ENCODE assay signal across 1 cellular context in the genomic region with DNA sequence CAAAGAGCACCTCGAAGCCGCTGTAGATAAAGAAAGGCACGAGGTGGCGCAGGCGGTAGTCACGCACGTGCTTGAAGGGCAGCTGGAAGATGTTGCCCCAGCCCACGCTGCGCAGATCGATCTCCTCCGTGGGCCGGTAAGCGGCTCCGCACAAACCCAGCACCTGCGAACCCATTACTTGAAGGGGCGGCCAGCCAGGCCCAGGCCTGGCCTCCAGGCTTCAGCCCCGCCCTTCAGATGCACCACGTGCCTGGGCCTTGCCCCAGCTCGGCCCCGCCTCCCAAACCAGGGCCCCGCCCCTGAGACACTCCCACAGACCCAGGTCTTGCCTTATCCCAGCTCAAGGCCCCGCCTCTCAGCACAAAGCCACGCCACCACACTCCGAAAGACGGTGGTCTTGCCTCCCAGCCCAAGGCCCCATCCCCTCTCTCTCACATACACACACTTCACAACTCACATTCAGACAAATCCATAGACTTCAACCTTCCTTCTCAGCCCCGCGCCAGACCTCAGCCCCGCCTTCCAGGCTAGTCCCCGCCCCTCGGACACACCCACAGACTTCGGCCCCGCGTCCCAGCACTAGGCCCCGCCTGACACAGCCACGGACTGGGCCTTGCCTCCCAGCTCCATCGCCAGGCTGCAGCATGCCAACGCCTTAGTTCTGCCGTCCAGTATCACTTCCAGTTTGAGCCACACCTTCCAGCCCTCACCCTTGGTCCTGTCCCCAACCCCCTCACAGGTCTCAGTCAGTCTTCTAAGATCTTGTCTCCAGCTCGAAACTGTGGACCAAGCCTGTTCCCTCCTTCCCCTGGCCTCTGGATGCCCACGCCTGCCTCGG.
TF ChIP-seq lines count a peak whose summit lies in the region.

No MANE protein-coding gene starts in this region.

TF ChIP-seq in K562, 482 proteins besides CTCF, POLR2A, EP300 and RAD21 (continued from another document and continues in another):
- TF ChIP-seq E2F5 (CRISPR knock-in tag; IDR thresholded peaks at IDR 0.05) (peak; percentile 22; the same call in 1 of the 2 replicates), ZNF77 (CRISPR knock-in tag; IDR thresholded peaks at IDR 0.05) (no peak), RBM15 (IDR thresholded peaks at IDR 0.05; ENCODE audit: insufficient read depth, low read length) (no peak), ZNF184 (CRISPR knock-in tag; IDR thresholded peaks at IDR 0.05) (no peak), ZFP1 (CRISPR knock-in tag; IDR thresholded peaks at IDR 0.05) (no peak), CREB1 (IDR thresholded peaks at IDR 0.05) (no peak), CREB1 (CRISPR knock-in tag; IDR thresholded peaks at IDR 0.05) (peak; percentile 36; the same call in 1 of the 2 replicates), ARID1B (IDR thresholded peaks at IDR 0.05) (peak; percentile 24; the same call in 1 of the 2 replicates), ZNF263 (CRISPR knock-in tag; IDR thresholded peaks at IDR 0.05; ENCODE audit: borderline replicate concordance) (0 out of 2 replicates have a peak, but pooled peaks have one; percentile 28), NRF1 (conservative IDR thresholded peaks at IDR 0.05 in 1 of 2, IDR thresholded peaks at IDR 0.05 in 1 of 2) (peak; percentile 58 to 69), SMARCE1 (IDR thresholded peaks at IDR 0.05) (0 out of 2 replicates have a peak, but pooled peaks have one; percentile 45), ETS1 (conservative IDR thresholded peaks at IDR 0.05; ENCODE audit: control insufficient read depth, low read depth, low read length) (0 out of 2 replicates have a peak, but pooled peaks have one; percentile 23), MAZ (CRISPR knock-in tag; conservative IDR thresholded peaks at IDR 0.05 in 1 of 2, IDR thresholded peaks at IDR 0.05 in 1 of 2) (peak; percentile 69 to 82; a peak in 3 of 4 replicates), TSC22D4 (tag; IDR thresholded peaks at IDR 0.05) (no peak), JUN (IDR thresholded peaks at IDR 0.05; ENCODE audit: borderline replicate concordance, low read depth, low read length) (no peak), JUN (CRISPR knock-in tag; IDR thresholded peaks at IDR 0.05; ENCODE audit: borderline replicate concordance) (0 out of 2 replicates have a peak, but pooled peaks have one; percentile 57), SUPT5H (IDR thresholded peaks at IDR 0.05) (peak; percentile 56), SRSF1 (IDR thresholded peaks at IDR 0.05; ENCODE audit: low read depth, low read length) (no peak), USF1 (CRISPR knock-in tag; IDR thresholded peaks at IDR 0.05) (peak; percentile 98), MTA1 (IDR thresholded peaks at IDR 0.05; ENCODE audit: borderline replicate concordance) (no peak), ZNF311 (CRISPR knock-in tag; IDR thresholded peaks at IDR 0.05) (no peak), ZNF511 (CRISPR knock-in tag; IDR thresholded peaks at IDR 0.05) (0 out of 2 replicates have a peak, but pooled peaks have one; percentile 72), THRB (CRISPR knock-in tag; conservative IDR thresholded peaks at IDR 0.05) (peak; percentile 76; the same call in 1 of the 2 replicates), CHAMP1 (IDR thresholded peaks at IDR 0.05) (no peak), ATF7 (IDR thresholded peaks at IDR 0.05) (peak; percentile 61; the same call in 1 of the 2 replicates), E2F6 (IDR thresholded peaks at IDR 0.05; ENCODE audit: borderline replicate concordance in 1 of 2, extremely low read depth in 1 of 2, insufficient read depth in 1 of 2, insufficient read length in 1 of 2, low read depth in 1 of 2, low read length in 1 of 2, poor library complexity in 1 of 2, severe bottlenecking in 1 of 2) (peak; percentile 90 to 91), EWSR1 (IDR thresholded peaks at IDR 0.05; ENCODE audit: borderline replicate concordance, low read depth, partially characterized antibody) (no peak), NR1H2 (CRISPR knock-in tag; IDR thresholded peaks at IDR 0.05) (0 out of 2 replicates have a peak, but pooled peaks have one; percentile 52), EP400 (IDR thresholded peaks at IDR 0.05) (peak; percentile 30; the same call in 1 of the 2 replicates), POLR2G (IDR thresholded peaks at IDR 0.05; ENCODE audit: low read depth, low read length) (peak; percentile 47; the same call in 1 of the 2 replicates), MBD2 (IDR thresholded peaks at IDR 0.05; ENCODE audit: borderline replicate concordance, low read depth) (0 out of 2 replicates have a peak, but pooled peaks have one; percentile 39)
- TF ChIP-seq, protein P1, sequence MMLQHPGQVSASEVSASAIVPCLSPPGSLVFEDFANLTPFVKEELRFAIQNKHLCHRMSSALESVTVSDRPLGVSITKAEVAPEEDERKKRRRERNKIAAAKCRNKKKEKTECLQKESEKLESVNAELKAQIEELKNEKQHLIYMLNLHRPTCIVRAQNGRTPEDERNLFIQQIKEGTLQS (IDR thresholded peaks at IDR 0.05) = no peak
- TF ChIP-seq, protein P1 (CRISPR knock-in tag; conservative IDR thresholded peaks at IDR 0.05) = 0 out of 2 replicates have a peak, but pooled peaks have one; percentile 69
- TF ChIP-seq, protein P2, sequence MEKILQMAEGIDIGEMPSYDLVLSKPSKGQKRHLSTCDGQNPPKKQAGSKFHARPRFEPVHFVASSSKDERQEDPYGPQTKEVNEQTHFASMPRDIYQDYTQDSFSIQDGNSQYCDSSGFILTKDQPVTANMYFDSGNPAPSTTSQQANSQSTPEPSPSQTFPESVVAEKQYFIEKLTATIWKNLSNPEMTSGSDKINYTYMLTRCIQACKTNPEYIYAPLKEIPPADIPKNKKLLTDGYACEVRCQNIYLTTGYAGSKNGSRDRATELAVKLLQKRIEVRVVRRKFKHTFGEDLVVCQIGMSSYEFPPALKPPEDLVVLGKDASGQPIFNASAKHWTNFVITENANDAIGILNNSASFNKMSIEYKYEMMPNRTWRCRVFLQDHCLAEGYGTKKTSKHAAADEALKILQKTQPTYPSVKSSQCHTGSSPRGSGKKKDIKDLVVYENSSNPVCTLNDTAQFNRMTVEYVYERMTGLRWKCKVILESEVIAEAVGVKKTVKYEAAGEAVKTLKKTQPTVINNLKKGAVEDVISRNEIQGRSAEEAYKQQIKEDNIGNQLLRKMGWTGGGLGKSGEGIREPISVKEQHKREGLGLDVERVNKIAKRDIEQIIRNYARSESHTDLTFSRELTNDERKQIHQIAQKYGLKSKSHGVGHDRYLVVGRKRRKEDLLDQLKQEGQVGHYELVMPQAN (IDR thresholded peaks at IDR 0.05; ENCODE audit: borderline replicate concordance) = peak; percentile 91; the same call in 1 of the 2 replicates
- TF ChIP-seq, protein P3, sequence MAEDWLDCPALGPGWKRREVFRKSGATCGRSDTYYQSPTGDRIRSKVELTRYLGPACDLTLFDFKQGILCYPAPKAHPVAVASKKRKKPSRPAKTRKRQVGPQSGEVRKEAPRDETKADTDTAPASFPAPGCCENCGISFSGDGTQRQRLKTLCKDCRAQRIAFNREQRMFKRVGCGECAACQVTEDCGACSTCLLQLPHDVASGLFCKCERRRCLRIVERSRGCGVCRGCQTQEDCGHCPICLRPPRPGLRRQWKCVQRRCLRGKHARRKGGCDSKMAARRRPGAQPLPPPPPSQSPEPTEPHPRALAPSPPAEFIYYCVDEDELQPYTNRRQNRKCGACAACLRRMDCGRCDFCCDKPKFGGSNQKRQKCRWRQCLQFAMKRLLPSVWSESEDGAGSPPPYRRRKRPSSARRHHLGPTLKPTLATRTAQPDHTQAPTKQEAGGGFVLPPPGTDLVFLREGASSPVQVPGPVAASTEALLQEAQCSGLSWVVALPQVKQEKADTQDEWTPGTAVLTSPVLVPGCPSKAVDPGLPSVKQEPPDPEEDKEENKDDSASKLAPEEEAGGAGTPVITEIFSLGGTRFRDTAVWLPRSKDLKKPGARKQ (CRISPR knock-in tag; IDR thresholded peaks at IDR 0.05) = 0 out of 2 replicates have a peak, but pooled peaks have one; percentile 22
